In the genomic region with DNA sequence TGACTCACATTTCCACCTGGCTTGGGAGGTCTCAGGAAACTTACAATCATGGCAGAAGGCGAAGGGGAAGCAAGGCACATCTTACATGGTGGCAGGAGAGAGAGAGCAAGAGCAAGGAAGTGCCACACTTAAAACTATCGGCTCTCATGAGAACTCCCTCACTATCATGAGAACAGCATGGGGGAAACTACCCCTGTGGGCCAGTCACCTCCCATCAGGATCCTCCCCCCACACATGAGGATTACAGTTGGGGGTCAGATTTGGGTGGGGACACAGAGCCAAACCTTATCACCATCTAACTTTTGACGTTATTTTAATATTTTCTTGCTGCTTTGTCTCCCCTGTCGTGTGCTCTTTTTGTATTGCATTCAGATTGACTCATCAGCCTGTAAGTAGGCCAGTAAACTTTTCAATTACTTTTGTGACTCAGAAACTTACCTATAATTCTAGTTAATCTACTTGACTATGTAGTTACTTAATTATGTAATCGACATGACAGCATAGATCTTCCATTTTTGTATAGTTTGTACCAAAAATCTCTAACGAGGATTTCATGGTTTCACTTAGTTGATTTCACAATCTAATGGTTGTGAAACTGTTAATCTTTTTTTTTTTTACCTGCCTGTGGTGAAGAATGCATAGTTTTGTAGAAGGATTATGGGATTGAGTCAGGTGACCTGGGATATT, we compare ENCODE assay signal across 11 cellular contexts. TPM values are rescaled to one million over a fixed set of nuclear protein-coding genes. Genes with fewer than 3 reads are reported as not detected.
DNase-seq lines count a peak whose midpoint lies in the region; ATAC-seq and TF ChIP-seq lines count a peak whose summit lies in the region.
"Had no signal": no experiment of that assay in that cellular context is flagged by ENCODE, and none has a peak within 500 bp of the region (broad histone marks: within the 10 kb centered on the region; RNA-seq: fewer than 3 reads in every experiment).

No MANE protein-coding gene starts in this region.

- no peak overlapping the region for H3K4me2 ChIP-seq in Karpas-422 (ENCODE audit: low read depth, low read length, poor library complexity, severe bottlenecking)

- POLR2A ChIA-PET in activated naive CD8-positive, alpha-beta T cell treated with anti-CD3 and anti-CD28 coated beads, Interleukin-2, amount 10 ng/mL, durations not matched to agents 7 days and 5 days (lab: Charles Lee) = no interaction called here

- H3K4me3 ChIP-seq in AG10803 (ENCODE audit: low read length) (no peak overlapping the region), Karpas-422 (ENCODE audit: low read length) (no peak overlapping the region), left lung (no peak overlapping the region)
- H3K4me3 ChIP-seq: mucosa of descending colon, thyroid gland had no signal

- H3K27ac ChIP-seq in Karpas-422 (ENCODE audit: low read length) (0 out of 2 replicates have a peak overlapping the region, but pooled peaks have one; percentile 48), left lung (peak overlapping the region in 1 of 2 donors; percentile 5), substantia nigra (ENCODE audit: low read depth, low read length, poor library complexity, severe bottlenecking) (no peak overlapping the region)
- H3K27ac ChIP-seq: thyroid gland, VCaP had no signal

- H3K4me1 ChIP-seq in Karpas-422 (ENCODE audit: low read length) = peaks cover 50% of the 10 kb centered on the region
- peaks cover 0 to 6% of the 10 kb centered on the region in 2 donors for H3K4me1 ChIP-seq in left lung
- H3K4me1 ChIP-seq: thyroid gland had no signal

- peaks cover 32% of the 10 kb centered on the region for H3K36me3 Mint-ChIP-seq in activated naive CD8-positive, alpha-beta T cell treated with anti-CD3 and anti-CD28 coated beads, Interleukin-2, amount 10 ng/mL, durations not matched to agents 7 days and 5 days

- no peak overlapping the region for H2AFZ ChIP-seq in Karpas-422 (ENCODE audit: low read length)

- H3K27me3 ChIP-seq in Karpas-422 (ENCODE audit: low read length) (no peaks in the 10 kb centered on the region), left lung (no peaks in the 10 kb centered on the region)
- H3K27me3 ChIP-seq: thyroid gland had no signal

- no peaks in the 10 kb centered on the region for H3K9me2 ChIP-seq in Karpas-422 (replicated peaks; ENCODE audit: insufficient read depth, low read length)

- H3K9me3 ChIP-seq in Karpas-422 (ENCODE audit: low read length) (no peaks in the 10 kb centered on the region), left lung (no peaks in the 10 kb centered on the region)
- H3K9me3 ChIP-seq: mucosa of descending colon, thyroid gland had no signal

- intact Hi-C loops in left lung (cut with DNase I) = no loop called here

- no peaks in the 10 kb centered on the region for H3K27me3 Mint-ChIP-seq in activated naive CD8-positive, alpha-beta T cell treated with anti-CD3 and anti-CD28 coated beads, Interleukin-2, amount 10 ng/mL, durations not matched to agents 7 days and 5 days

- no peak overlapping the region for H3K9ac ChIP-seq in Karpas-422 (ENCODE audit: low read length)

- H4K20me1 ChIP-seq in Karpas-422 (ENCODE audit: insufficient read depth, low read depth, low read length) = peaks cover 18% of the 10 kb centered on the region; the same call in 1 of the 2 replicates

- peaks cover 2% of the 10 kb centered on the region for H3K9me3 Mint-ChIP-seq in activated naive CD8-positive, alpha-beta T cell treated with anti-CD3 and anti-CD28 coated beads, Interleukin-2, amount 10 ng/mL, durations not matched to agents 7 days and 5 days

- H3K79me2 ChIP-seq in Karpas-422 (ENCODE audit: low read length) = peaks cover 97% of the 10 kb centered on the region

- peak overlapping the region; percentile 87 for H3K27ac Mint-ChIP-seq in activated naive CD8-positive, alpha-beta T cell treated with anti-CD3 and anti-CD28 coated beads, Interleukin-2, amount 10 ng/mL, durations not matched to agents 7 days and 5 days

- peaks cover 20% of the 10 kb centered on the region; the same call in 1 of the 2 replicates for H3K36me3 ChIP-seq in Karpas-422 (ENCODE audit: insufficient read depth, low read length)
- no peaks in the 10 kb centered on the region for H3K36me3 ChIP-seq in left lung
- H3K36me3 ChIP-seq: thyroid gland had no signal

- no peak for ATAC-seq in activated naive CD8-positive, alpha-beta T cell treated with anti-CD3 and anti-CD28 coated beads, Interleukin-2, amount 10 ng/mL, durations not matched to agents 7 days and 5 days (ENCODE audit: low read depth)
- ATAC-seq in left lung = peak; percentile 48

- peak overlapping the region; percentile 23 for H3K4me3 Mint-ChIP-seq in activated naive CD8-positive, alpha-beta T cell treated with anti-CD3 and anti-CD28 coated beads, Interleukin-2, amount 10 ng/mL, durations not matched to agents 7 days and 5 days

- TF ChIP-seq CTCF in AG10803 (conservative IDR thresholded peaks at IDR 0.05; ENCODE audit: low read length) = no peak
- TF ChIP-seq CTCF in left lung (IDR thresholded peaks at IDR 0.05) = no peak

- peak; percentile 11 for DNase-seq in AG10803 (ENCODE audit: low read depth)
- DNase-seq in Karpas-422 = no peak
- DNase-seq in activated naive CD8-positive, alpha-beta T cell treated with anti-CD3 and anti-CD28 coated beads, Interleukin-2, amount 10 ng/mL, durations not matched to agents 7 days and 5 days = no peak
- no peak for DNase-seq in left lung
- no peak for DNase-seq in substantia nigra (lab: John Stamatoyannopoulos, UW)
- no peak for DNase-seq in NCI-H774 (lab: John Stamatoyannopoulos, UW)
- no peak for DNase-seq in putamen (ENCODE audit: low spot score)
- DNase-seq in NCI-H1417 treated with DMSO at 0.1 percent for 48 hours (lab: John Stamatoyannopoulos, UW) = no peak
- DNase-seq: mucosa of descending colon, thyroid gland had no signal

- H3K4me1 Mint-ChIP-seq in activated naive CD8-positive, alpha-beta T cell treated with anti-CD3 and anti-CD28 coated beads, Interleukin-2, amount 10 ng/mL, durations not matched to agents 7 days and 5 days = peaks cover 50% of the 10 kb centered on the region

RNA-seq across cellular contexts. Expression of a gene that starts 18.2 kb away (rescaled TPM):
- 96.4 and 203 TPM in 2 replicates for total RNA-seq in Karpas-422 (2014; rRNA removed; shearing (Covaris generic); ENCODE audit: low replicate concordance)
- total RNA-seq in activated naive CD8-positive, alpha-beta T cell treated with anti-CD3 and anti-CD28 coated beads, Interleukin-2, amount 10 ng/mL, durations not matched to agents 7 days and 5 days = 10 to 100 TPM; 70.2 to 75.2 TPM
- total RNA-seq in left lung = 10 to 100 TPM; 29.1 to 37.6 TPM
